15 cellular contexts compared by ENCODE assay signal in the genomic region with DNA sequence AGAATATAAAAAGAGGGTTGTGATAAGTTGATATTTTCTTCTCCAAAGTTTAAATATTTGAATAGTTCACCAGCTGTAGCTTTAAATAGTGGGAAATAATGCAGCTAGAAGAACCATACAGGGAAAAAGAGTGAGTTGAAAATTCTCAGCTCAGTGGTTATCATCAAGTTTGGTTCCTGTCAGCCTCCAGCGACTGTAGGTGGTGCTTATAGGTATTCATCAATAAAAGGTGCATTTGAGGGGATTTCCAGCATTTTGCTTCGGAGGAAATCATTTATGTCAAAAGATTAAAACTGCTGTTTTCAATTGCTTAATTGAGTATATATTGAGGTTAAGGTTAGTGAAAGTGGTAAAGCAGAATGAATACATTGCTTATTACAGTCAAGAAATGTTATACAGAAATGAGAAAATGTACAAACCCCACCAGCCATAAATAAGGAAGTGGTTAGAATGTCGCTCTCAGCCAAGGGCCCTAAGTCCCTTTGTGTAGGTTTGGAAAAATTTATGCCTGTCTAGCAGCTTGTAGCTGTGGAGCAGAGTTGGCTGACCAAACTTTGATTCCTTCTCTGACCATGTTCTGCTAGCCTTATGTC.
A peak's percentile ranks its signal among the peaks of the same experiment; 100 is the strongest.
DNase-seq lines count a peak whose midpoint lies in the region; ATAC-seq and TF ChIP-seq lines count a peak whose summit lies in the region.
"Had no signal": no experiment of that assay in that cellular context is flagged by ENCODE, and none has a peak within 500 bp of the region (broad histone marks: within the 10 kb centered on the region; RNA-seq: fewer than 3 reads in every experiment).

No MANE protein-coding gene starts in this region.

- H3K4me1 Mint-ChIP-seq in T-cell (no peaks in the 10 kb centered on the region), natural killer cell (no peaks in the 10 kb centered on the region)
- H3K4me1 Mint-ChIP-seq: activated CD4-positive, alpha-beta T cell treated with anti-CD3 and anti-CD28 coated beads, Interleukin-2, amount 10 ng/mL, durations not matched to agents 24 days and 14 days had no signal

- TF ChIP-seq CTCF in GM12865 (IDR thresholded peaks at IDR 0.05; ENCODE audit: insufficient read depth, low read depth, low read length, missing control alignments) = no peak
- TF ChIP-seq CTCF in natural killer cell (IDR thresholded peaks at IDR 0.05) = no peak

- POLR2A ChIA-PET in T-cell (lab: Charles Lee) = no interaction called here

- peak; percentile 16 for DNase-seq in GM12865 (ENCODE audit: low read depth)
- no peak for DNase-seq in T-cell
- DNase-seq in NCI-H1436 (lab: John Stamatoyannopoulos, UW) = no peak
- DNase-seq in natural killer cell = no peak
- DNase-seq in activated CD4-positive, CD25-positive, alpha-beta regulatory T cell (lab: John Stamatoyannopoulos, UW) = no peak
- DNase-seq: activated CD4-positive, alpha-beta T cell treated with anti-CD3 and anti-CD28 coated beads, Interleukin-2, amount 10 ng/mL, durations not matched to agents 24 days and 14 days; central memory CD4-positive, alpha-beta T cell; DMS79; NCI-H1105 treated with DMSO at 0.1 percent for 48 hours; stimulated activated CD4-positive, alpha-beta T cell treated with anti-CD3 and anti-CD28 coated beads, Interleukin-4, amount 100 ng/mL, for 24 hours had no signal

- no peak overlapping the region for H3K4me3 ChIP-seq in GM12865 (ENCODE audit: low read depth, low read length)

- H3K9me3 Mint-ChIP-seq in T-cell = no peaks in the 10 kb centered on the region
- no peaks in the 10 kb centered on the region for H3K9me3 Mint-ChIP-seq in natural killer cell
- H3K9me3 Mint-ChIP-seq: activated CD4-positive, alpha-beta T cell treated with anti-CD3 and anti-CD28 coated beads, Interleukin-2, amount 10 ng/mL, durations not matched to agents 24 days and 14 days had no signal

- H3K27me3 Mint-ChIP-seq in T-cell (peaks cover 0 to 8% of the 10 kb centered on the region in 2 donors), natural killer cell (ENCODE audit: low read depth in 2 of 2) (no peaks in the 10 kb centered on the region)
- H3K27me3 Mint-ChIP-seq: activated CD4-positive, alpha-beta T cell treated with anti-CD3 and anti-CD28 coated beads, Interleukin-2, amount 10 ng/mL, durations not matched to agents 24 days and 14 days; progenitor cell of endocrine pancreas had no signal

- intact Hi-C loops in natural killer cell (cut with micrococcal nuclease) = no loop called here

- CTCF ChIA-PET in T-cell (lab: Charles Lee) = no interaction called here

- ATAC-seq in GM19397 (IDR thresholded peaks at IDR 0.05; ENCODE audit: unreplicated experiment) (peak; percentile 88), HG02852 (IDR thresholded peaks at IDR 0.05; ENCODE audit: unreplicated experiment) (peak; percentile 84), HG03558 (IDR thresholded peaks at IDR 0.05; ENCODE audit: extremely low read depth, unreplicated experiment) (peak; percentile 48), T-cell (replicated peaks in 1 of 4) (no peak), natural killer cell (no peak)
- ATAC-seq: esophagus mucosa had no signal

- H3K36me3 Mint-ChIP-seq in T-cell (no peaks in the 10 kb centered on the region), natural killer cell (no peaks in the 10 kb centered on the region)

- H3K27ac Mint-ChIP-seq in T-cell = no peak overlapping the region
- H3K27ac Mint-ChIP-seq in natural killer cell = no peak overlapping the region
- H3K27ac Mint-ChIP-seq: activated CD4-positive, alpha-beta T cell treated with anti-CD3 and anti-CD28 coated beads, Interleukin-2, amount 10 ng/mL, durations not matched to agents 24 days and 14 days; progenitor cell of endocrine pancreas had no signal

- no peak overlapping the region for H3K4me3 Mint-ChIP-seq in T-cell
- H3K4me3 Mint-ChIP-seq in natural killer cell = no peak overlapping the region
- H3K4me3 Mint-ChIP-seq: activated CD4-positive, alpha-beta T cell treated with anti-CD3 and anti-CD28 coated beads, Interleukin-2, amount 10 ng/mL, durations not matched to agents 24 days and 14 days had no signal

Comparison
In these comparisons a context has a peak if more than half of its experiments do, and no peak if none do; other contexts are left out.
1. ATAC-seq: peak in GM19397 (single experiment), HG02852 (single experiment) and HG03558 (single experiment); none in T-cell (0 of 4) and natural killer cell (0 of 3).